Comparison of ENCODE assay signal across 1 cellular context in genomic region chr15:55782901-55783300, GRCh38.
TF ChIP-seq lines count a peak whose summit lies in the region.

No MANE protein-coding gene starts in this region.

TF ChIP-seq in SK-N-SH, 30 proteins besides CTCF, POLR2A, EP300 and RAD21 (continued from another document):
- TF ChIP-seq RXRA (IDR thresholded peaks at IDR 0.05; ENCODE audit: borderline replicate concordance, low read depth) (no peak), NRF1 (IDR thresholded peaks at IDR 0.05; ENCODE audit: low read depth, low read length) (no peak), JUND (IDR thresholded peaks at IDR 0.05) (no peak), TAF1 (IDR thresholded peaks at IDR 0.05; ENCODE audit: borderline replicate concordance, low read depth, low read length) (no peak), CHD2 (IDR thresholded peaks at IDR 0.05; ENCODE audit: low read length, partially characterized antibody) (peak; percentile 86), MAX (IDR thresholded peaks at IDR 0.05; ENCODE audit: low read depth) (no peak), REST (IDR thresholded peaks at IDR 0.05; ENCODE audit: low read depth, low read length) (no peak), POLR2AphosphoS5 (IDR thresholded peaks at IDR 0.05; ENCODE audit: low read depth, low read length) (peak; percentile 53; the same call in 1 of the 2 replicates), TEAD4 (IDR thresholded peaks at IDR 0.05; ENCODE audit: borderline replicate concordance, insufficient read depth) (no peak), GATA2 (CRISPR knock-in tag; IDR thresholded peaks at IDR 0.05) (peak; percentile 96), RFX5 (IDR thresholded peaks at IDR 0.05; ENCODE audit: low read length) (no peak), TCF12 (IDR thresholded peaks at IDR 0.05) (peak; percentile 81)
